ENCODE assay signal across 8 cellular contexts in genomic region chrX:126770179-126770578, GRCh38. TPM values are rescaled to one million over a fixed set of nuclear protein-coding genes. Genes with fewer than 3 reads are reported as not detected.
DNase-seq lines count a peak whose midpoint lies in the region; ATAC-seq and TF ChIP-seq lines count a peak whose summit lies in the region.

No MANE protein-coding gene starts in this region.

- DNase-seq in Right ventricle myocardium superior (no peak), Right ventricle myocardium inferior (ENCODE audit: missing footprints) (no peak), AG08395 (ENCODE audit: low spot score) (no peak), omental fat pad (ENCODE audit: low spot score) (no peak)

- no peaks in the 10 kb centered on the region for H4K20me1 ChIP-seq in Loucy (ENCODE audit: insufficient read depth, low read length, poor library complexity, severe bottlenecking)

- no peaks in the 10 kb centered on the region for H3K4me1 ChIP-seq in Loucy (ENCODE audit: insufficient read depth, low read length, poor library complexity, severe bottlenecking)

- H3K9me3 ChIP-seq in Loucy (ENCODE audit: insufficient read depth, low read depth, low read length), result no peaks in the 10 kb centered on the region

- H2AFZ ChIP-seq in Loucy (ENCODE audit: low read length), result no peak overlapping the region

- ATAC-seq in Right ventricle myocardium superior (ENCODE audit: poor library complexity) (peak; percentile 66), Right ventricle myocardium inferior (no peak), HG03520 (IDR thresholded peaks at IDR 0.05; ENCODE audit: unreplicated experiment) (no peak), omental fat pad (ENCODE audit: low FRiP score) (no peak)

- no peaks in the 10 kb centered on the region for H3K79me2 ChIP-seq in Loucy (ENCODE audit: insufficient read depth, low read length)

- intact Hi-C loops in Right ventricle myocardium superior (cut with DNase I), result loop anchor here (5.0 kb wide), 1 partner anchor 262 kb away; no protein-coding TSS in a partner anchor
- intact Hi-C loops in Right ventricle myocardium inferior (cut with DNase I), result loop anchor here (2.0 to 5.0 kb wide), 2 partner anchors 52 to 265 kb away; no protein-coding TSS in a partner anchor

- H3K9ac ChIP-seq in Loucy (ENCODE audit: low read depth, low read length, poor library complexity, severe bottlenecking), result no peak overlapping the region

- peak; percentile 48 for TF ChIP-seq CTCF in Loucy (conservative IDR thresholded peaks at IDR 0.05; ENCODE audit: low read length)
- peak; percentile 62 to 75 for TF ChIP-seq CTCF in brain (conservative IDR thresholded peaks at IDR 0.05)
- TF ChIP-seq CTCF in nephron (IDR thresholded peaks at IDR 0.05; ENCODE audit: unreplicated experiment in 3 of 3), result peak; percentile 45 to 58 (median 58)
- no peak for TF ChIP-seq CTCF in omental fat pad (IDR thresholded peaks at IDR 0.05)

- H3K27me3 Mint-ChIP-seq in brain (no peaks in the 10 kb centered on the region), nephron (ENCODE audit: low read depth) (no peaks in the 10 kb centered on the region)

- H3K36me3 Mint-ChIP-seq in brain (no peaks in the 10 kb centered on the region), nephron (ENCODE audit: low read depth) (no peaks in the 10 kb centered on the region)

- H3K4me3 Mint-ChIP-seq in brain (no peak overlapping the region), nephron (no peak overlapping the region)

- H3K9me3 Mint-ChIP-seq in brain (peaks cover 4 to 25% (median 14%) of the 10 kb centered on the region in 5 experiments), nephron (peaks cover 34% of the 10 kb centered on the region)

- H3K9me2 ChIP-seq in Loucy (replicated peaks; ENCODE audit: low read depth, low read length), result no peaks in the 10 kb centered on the region

- no peaks in the 10 kb centered on the region for H3F3A ChIP-seq in Loucy (ENCODE audit: low read depth)

- no peak overlapping the region for H3K4me3 ChIP-seq in Loucy (ENCODE audit: low read length, poor library complexity, severe bottlenecking)

- H3K4me1 Mint-ChIP-seq in brain (no peaks in the 10 kb centered on the region), nephron (no peaks in the 10 kb centered on the region)

- H3K27ac Mint-ChIP-seq in brain, result no peak overlapping the region
- no peak overlapping the region for H3K27ac Mint-ChIP-seq in nephron

- H3K4me2 ChIP-seq in Loucy (ENCODE audit: low read depth, low read length, poor library complexity, severe bottlenecking), result no peak overlapping the region

- no peaks in the 10 kb centered on the region for H3K36me3 ChIP-seq in Loucy (ENCODE audit: insufficient read depth, low read length)

- H3K27me3 ChIP-seq in Loucy (ENCODE audit: insufficient read depth, low read length, poor library complexity, severe bottlenecking), result no peaks in the 10 kb centered on the region

RNA-seq across cellular contexts. Expression of gene PRR32, which starts 49.4 kb away (rescaled TPM):
- total RNA-seq in Right ventricle myocardium superior (0.30 TPM), Right ventricle myocardium inferior (0.57 TPM), omental fat pad (not detected)
- not detected for polyA plus RNA-seq in brain (ENCODE audit: insufficient read depth, low read depth, low replicate concordance)

Comparison
In these comparisons a context has a peak if more than half of its experiments do, and no peak if none do; other contexts are left out.
1. CTCF ChIP-seq: peak in Loucy (single experiment), brain (2 of 2) and nephron (3 of 3); none in omental fat pad (0 of 3).